25 cellular contexts compared by ENCODE assay signal in genomic region chr6:34098045-34098936, GRCh38. TPM values are rescaled to one million over a fixed set of nuclear protein-coding genes. Genes with fewer than 3 reads are reported as not detected.
"Had no signal": no experiment of that assay in that cellular context is flagged by ENCODE, and none has a peak within 500 bp of the region (broad histone marks: within the 10 kb centered on the region; RNA-seq: fewer than 3 reads in every experiment).

No MANE protein-coding gene starts in this region.

- H3K4me1 ChIP-seq: colonic mucosa, psoas muscle had no signal

- H3K9me3 Mint-ChIP-seq: activated CD4-positive, alpha-beta memory T cell treated with anti-CD3 and anti-CD28 coated beads, Interleukin-2, amount 10 ng/mL, durations not matched to agents 7 days and 5 days; activated naive CD8-positive, alpha-beta T cell treated with anti-CD3 and anti-CD28 coated beads, Interleukin-2, amount 50 U/mL, for 24 hours; activated T-helper 17 cell treated with anti-CD3 and anti-CD28 coated beads, Interleukin-2, amount 50 U/mL, for 72 hours; central memory CD8-positive, alpha-beta T cell; nephron; stimulated activated naive B cell treated with anti-CD40 and anti-IgM and Interleukin-4, amounts not matched to agents 10 μg/mL and 1 μg/mL and 100 μg/mL, for 72 hours had no signal

- H3K27me3 ChIP-seq: colonic mucosa, thyroid gland had no signal

- H3K4me3 ChIP-seq: colonic mucosa, lung, psoas muscle, thyroid gland had no signal

- H3K4me3 Mint-ChIP-seq: activated CD4-positive, alpha-beta memory T cell treated with anti-CD3 and anti-CD28 coated beads, Interleukin-2, amount 10 ng/mL, durations not matched to agents 7 days and 5 days; activated CD8-positive, alpha-beta memory T cell treated with anti-CD3 and anti-CD28 coated beads, Interleukin-2, amount 10 ng/mL, durations not matched to agents 7 days and 5 days; activated naive CD8-positive, alpha-beta T cell treated with anti-CD3 and anti-CD28 coated beads, Interleukin-2, amount 50 U/mL, for 24 hours; activated T-helper 17 cell treated with anti-CD3 and anti-CD28 coated beads, Interleukin-2, amount 50 U/mL, for 72 hours; central memory CD8-positive, alpha-beta T cell; nephron; stimulated activated naive B cell treated with anti-CD40 and anti-IgM and Interleukin-4, amounts not matched to agents 10 μg/mL and 1 μg/mL and 100 μg/mL, for 72 hours had no signal

- DNase-seq: activated CD4-positive, alpha-beta memory T cell treated with anti-CD3 and anti-CD28 coated beads, Interleukin-2, amount 10 ng/mL, durations not matched to agents 7 days and 5 days; activated CD4-positive, alpha-beta T cell treated with anti-CD3 and anti-CD28 coated beads for 48 hours; activated CD4-positive, CD25-positive, alpha-beta regulatory T cell; activated CD8-positive, alpha-beta memory T cell treated with anti-CD3 and anti-CD28 coated beads, Interleukin-2, amount 10 ng/mL, durations not matched to agents 7 days and 5 days; activated naive CD4-positive, alpha-beta T cell treated with Interleukin-2 at 50 U/mL for 16 hours; activated naive CD8-positive, alpha-beta T cell treated with anti-CD3 and anti-CD28 coated beads, Interleukin-2, amount 50 U/mL, for 24 hours; anterior cingulate cortex; brain microvascular endothelial cell; colonic mucosa; erythroblast; foreskin melanocyte; hypothalamus; midbrain; psoas muscle; stimulated activated CD4-positive, alpha-beta T cell treated with anti-CD3 and anti-CD28 coated beads, Interleukin-4, amount 100 ng/mL, for 4 hours; stimulated activated naive B cell treated with anti-CD40 and anti-IgM and Interleukin-4, amounts not matched to agents 10 μg/mL and 1 μg/mL and 100 μg/mL, for 72 hours; thyroid gland had no signal

- H3K36me3 ChIP-seq: brain microvascular endothelial cell, colonic mucosa, thyroid gland had no signal

- H3K27ac ChIP-seq: brain microvascular endothelial cell, colonic mucosa, psoas muscle, thyroid gland had no signal

- H3K27ac Mint-ChIP-seq: activated CD4-positive, alpha-beta memory T cell treated with anti-CD3 and anti-CD28 coated beads, Interleukin-2, amount 10 ng/mL, durations not matched to agents 7 days and 5 days; activated CD8-positive, alpha-beta memory T cell treated with anti-CD3 and anti-CD28 coated beads, Interleukin-2, amount 10 ng/mL, durations not matched to agents 7 days and 5 days; activated naive CD8-positive, alpha-beta T cell treated with anti-CD3 and anti-CD28 coated beads, Interleukin-2, amount 50 U/mL, for 24 hours; activated T-helper 17 cell treated with anti-CD3 and anti-CD28 coated beads, Interleukin-2, amount 50 U/mL, for 72 hours; nephron; stimulated activated naive B cell treated with anti-CD40 and anti-IgM and Interleukin-4, amounts not matched to agents 10 μg/mL and 1 μg/mL and 100 μg/mL, for 72 hours had no signal

- H3K36me3 Mint-ChIP-seq: activated CD8-positive, alpha-beta memory T cell treated with anti-CD3 and anti-CD28 coated beads, Interleukin-2, amount 10 ng/mL, durations not matched to agents 7 days and 5 days had no signal

- ATAC-seq: activated CD8-positive, alpha-beta memory T cell treated with anti-CD3 and anti-CD28 coated beads, Interleukin-2, amount 10 ng/mL, durations not matched to agents 7 days and 5 days; activated naive CD8-positive, alpha-beta T cell treated with anti-CD3 and anti-CD28 coated beads, Interleukin-2, amount 50 U/mL, for 24 hours; activated T-helper 17 cell treated with anti-CD3 and anti-CD28 coated beads, Interleukin-2, amount 50 U/mL, for 72 hours; left lobe of liver; psoas muscle; sciatic nerve; stimulated activated naive B cell treated with anti-CD40 and anti-IgM and Interleukin-4, amounts not matched to agents 10 μg/mL and 1 μg/mL and 100 μg/mL, for 72 hours had no signal

- H3K9me3 ChIP-seq: colonic mucosa, psoas muscle, thyroid gland had no signal

- H3K4me1 Mint-ChIP-seq: activated naive CD8-positive, alpha-beta T cell treated with anti-CD3 and anti-CD28 coated beads, Interleukin-2, amount 50 U/mL, for 24 hours; activated T-helper 17 cell treated with anti-CD3 and anti-CD28 coated beads, Interleukin-2, amount 50 U/mL, for 72 hours; central memory CD8-positive, alpha-beta T cell; nephron; stimulated activated naive B cell treated with anti-CD40 and anti-IgM and Interleukin-4, amounts not matched to agents 10 μg/mL and 1 μg/mL and 100 μg/mL, for 72 hours had no signal

RNA-seq across cellular contexts. Expression of gene GRM4, which starts 47.6 kb away (rescaled TPM):
- total RNA-seq: activated CD4-positive, alpha-beta memory T cell treated with anti-CD3 and anti-CD28 coated beads, Interleukin-2, amount 10 ng/mL, durations not matched to agents 7 days and 5 days; activated CD8-positive, alpha-beta memory T cell treated with anti-CD3 and anti-CD28 coated beads, Interleukin-2, amount 10 ng/mL, durations not matched to agents 7 days and 5 days; activated T-helper 17 cell treated with anti-CD3 and anti-CD28 coated beads, Interleukin-2, amount 50 U/mL, for 72 hours; left lobe of liver; sciatic nerve; subcutaneous adipose tissue had no signal
- polyA plus RNA-seq: keratinocyte had no signal
